In the genomic region with DNA sequence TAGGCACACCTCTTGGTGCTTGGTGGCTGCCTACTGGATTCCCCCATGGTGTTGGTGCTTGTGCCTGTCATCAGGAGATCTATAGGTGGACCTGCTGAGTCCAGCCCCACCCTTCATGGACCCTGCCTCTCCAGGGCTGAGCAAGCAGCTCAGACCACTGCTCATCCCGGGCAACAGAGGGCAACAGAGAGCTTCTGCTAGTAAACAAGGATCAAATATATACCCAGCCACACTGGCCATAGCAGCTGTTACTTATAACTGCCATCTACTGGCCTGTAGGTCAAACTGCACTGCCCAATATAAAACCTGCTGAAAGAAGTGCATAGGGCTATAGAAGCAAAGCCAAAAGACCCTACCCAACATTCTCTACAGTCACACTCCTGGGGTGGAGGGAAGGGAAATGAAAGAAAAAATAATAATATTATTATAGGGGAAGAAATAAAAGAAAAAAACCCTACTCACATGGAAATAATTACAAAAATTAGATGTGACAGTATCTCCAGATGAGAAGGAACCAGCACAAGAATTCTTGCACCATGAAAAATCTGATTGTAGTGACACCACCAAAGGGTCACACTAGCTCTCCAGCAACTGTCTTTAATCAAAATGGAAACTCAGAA, we compare ENCODE assay signal across 8 cellular contexts. TPM values are rescaled to one million over a fixed set of nuclear protein-coding genes. Genes with fewer than 3 reads are reported as not detected.
DNase-seq lines count a peak whose midpoint lies in the region; ATAC-seq and TF ChIP-seq lines count a peak whose summit lies in the region.

No MANE protein-coding gene starts in this region.

- intact Hi-C loops in activated CD8-positive, alpha-beta T cell treated with anti-CD3 and anti-CD28 coated beads for 36 hours (cut with micrococcal nuclease), result loop anchor here (5.0 kb wide), 1 partner anchor 100 kb away; no protein-coding TSS in a partner anchor

- H3K9me3 Mint-ChIP-seq in activated CD8-positive, alpha-beta T cell treated with anti-CD3 and anti-CD28 coated beads for 36 hours, result peaks cover 8% of the 10 kb centered on the region

- POLR2A ChIA-PET in activated CD8-positive, alpha-beta T cell treated with anti-CD3 and anti-CD28 coated beads for 36 hours (lab: Charles Lee), result no interaction called here

- peak; percentile 41 for TF ChIP-seq CTCF in AG09319 (IDR thresholded peaks at IDR 0.05; ENCODE audit: low read depth, low read length)
- TF ChIP-seq CTCF in activated CD8-positive, alpha-beta T cell treated with anti-CD3 and anti-CD28 coated beads for 36 hours (IDR thresholded peaks at IDR 0.05), result peak; percentile 83
- TF ChIP-seq CTCF in fibroblast of mammary gland (conservative IDR thresholded peaks at IDR 0.05; ENCODE audit: control insufficient read depth, insufficient read depth, low read depth, low read length), result peak; percentile 63

- peak; percentile 4 for DNase-seq in AG09319 (ENCODE audit: extremely low read depth, low read depth)
- DNase-seq in NCI-H2171 treated with DMSO at 0.1 percent for 48 hours (lab: John Stamatoyannopoulos, UW), result peak; percentile 76
- peak; percentile 68 for DNase-seq in activated CD8-positive, alpha-beta T cell treated with anti-CD3 and anti-CD28 coated beads for 36 hours
- DNase-seq in fibroblast of mammary gland (ENCODE audit: low read depth), result peak; percentile 68
- DNase-seq in stimulated activated CD4-positive, alpha-beta T cell treated with anti-CD3 and anti-CD28 coated beads, Interleukin-12 subunit alpha, Interleukin-12 subunit beta, amount 100 ng/mL, for 48 hours (ENCODE audit: low read depth in 2 of 3, low spot score in 1 of 3), result peak; percentile 30 to 40 (median 32)
- no peak for DNase-seq in NCI-H510A (lab: John Stamatoyannopoulos, UW)

- H3K27me3 Mint-ChIP-seq in activated CD8-positive, alpha-beta T cell treated with anti-CD3 and anti-CD28 coated beads for 36 hours, result peaks cover 3% of the 10 kb centered on the region

- H3K4me3 ChIP-seq in fibroblast of mammary gland (ENCODE audit: control insufficient read depth, low read depth, low read length), result no peak overlapping the region

- no peak overlapping the region for H3K27ac Mint-ChIP-seq in activated CD8-positive, alpha-beta T cell treated with anti-CD3 and anti-CD28 coated beads for 36 hours

- ATAC-seq in GM18858 (IDR thresholded peaks at IDR 0.05; ENCODE audit: unreplicated experiment) (peak; percentile 100), HG02973 (IDR thresholded peaks at IDR 0.05; ENCODE audit: unreplicated experiment) (peak; percentile 100)
- peak; percentile 100 for ATAC-seq in activated CD8-positive, alpha-beta T cell treated with anti-CD3 and anti-CD28 coated beads for 36 hours

- CTCF ChIA-PET in activated CD8-positive, alpha-beta T cell treated with anti-CD3 and anti-CD28 coated beads for 36 hours (lab: Charles Lee), result interaction anchor here (0.6 to 2.5 kb wide), 33 partner anchors 9 to 762 kb away, joined by 3 to 31 read pairs (median 4); a partner anchor contains a TSS

- peaks cover 10% of the 10 kb centered on the region for H3K4me1 Mint-ChIP-seq in activated CD8-positive, alpha-beta T cell treated with anti-CD3 and anti-CD28 coated beads for 36 hours (ENCODE audit: low read depth)

- no peak overlapping the region for H3K4me3 Mint-ChIP-seq in activated CD8-positive, alpha-beta T cell treated with anti-CD3 and anti-CD28 coated beads for 36 hours

- H3K36me3 Mint-ChIP-seq in activated CD8-positive, alpha-beta T cell treated with anti-CD3 and anti-CD28 coated beads for 36 hours (ENCODE audit: low read depth), result peaks cover 4% of the 10 kb centered on the region

RNA-seq across cellular contexts. Expression of a gene that starts 54.9 kb away (rescaled TPM):
- total RNA-seq in activated CD8-positive, alpha-beta T cell treated with anti-CD3 and anti-CD28 coated beads for 36 hours, result 10 to 100 TPM; 29.3 to 31.1 TPM
